9 cellular contexts compared by ENCODE assay signal in genomic region chr14:60490270-60490669, GRCh38. TPM values are rescaled to one million over a fixed set of nuclear protein-coding genes. Genes with fewer than 3 reads are reported as not detected.
"Had no signal": no experiment of that assay in that cellular context is flagged by ENCODE, and none has a peak within 500 bp of the region (broad histone marks: within the 10 kb centered on the region; RNA-seq: fewer than 3 reads in every experiment).

No MANE protein-coding gene starts in this region.

- DNase-seq: GDM1, GF-D8 had no signal

- H3K4me3 ChIP-seq: GM12878 had no signal

- ATAC-seq: GM12878 had no signal

- FAIRE-seq: G401.6, GM12878, GM12891, GM12892, GM18507, GM19239 had no signal

RNA-seq across cellular contexts. Expression of gene C14orf39, which starts 4.4 kb away (rescaled TPM):
- total RNA-seq: G401, GM12878 had no signal

RNA-seq across cellular contexts. Expression of gene SIX6, which starts 18.7 kb away (rescaled TPM):
- total RNA-seq: G401, GM12878 had no signal
- polyA plus RNA-seq: GM12878 had no signal
